In genomic region chr5:151873701-151874100, GRCh38 we compare ENCODE assay signal across 35 cellular contexts. TPM values are rescaled to one million over a fixed set of nuclear protein-coding genes. Genes with fewer than 3 reads are reported as not detected.
"Had no signal": no experiment of that assay in that cellular context is flagged by ENCODE, and none has a peak within 500 bp of the region (broad histone marks: within the 10 kb centered on the region; RNA-seq: fewer than 3 reads in every experiment).

No MANE protein-coding gene starts in this region.

- H3K9me3 ChIP-seq: neutrophil, pancreas, psoas muscle, testis, tibial artery, transverse colon, upper lobe of right lung, uterus had no signal

- DNase-seq: naive thymus-derived CD8-positive, alpha-beta T cell; nephron progenitor cell; nucleus accumbens; pancreas; posterior cingulate gyrus; psoas muscle; right cardiac atrium; spleen; stimulated activated CD4-positive, alpha-beta T cell treated with anti-CD3 and anti-CD28 coated beads, Interleukin-12 subunit alpha, Interleukin-12 subunit beta, amount 100 ng/mL, for 4 hours; stimulated activated CD4-positive, alpha-beta T cell treated with anti-CD3 and anti-CD28 coated beads, Interleukin-1b, Interleukin-23, amount 100 ng/mL, for 48 hours; stimulated activated CD4-positive, alpha-beta T cell treated with anti-CD3 and anti-CD28 coated beads, Interleukin-4, amount 100 ng/mL, for 1 hour; stimulated activated CD4-positive, alpha-beta T cell treated with anti-CD3 and anti-CD28 coated beads, Interleukin-4, amount 100 ng/mL, for 4 hours; stimulated activated CD8-positive, alpha-beta memory T cell treated with anti-CD3 and anti-CD28 coated beads, Interleukin-4, amount 100 ng/mL, for 48 hours; stimulated activated naive CD4-positive, alpha-beta T cell; stimulated activated naive CD8-positive, alpha-beta T cell treated with anti-CD3 and anti-CD28 coated beads, Interleukin-15, amount 100 ng/mL, for 72 hours; stimulated activated naive CD8-positive, alpha-beta T cell treated with anti-CD3 and anti-CD28 coated beads, Interleukin-15, Interleukin-2, amounts not matched to agents 100 U/mL and 50 U/mL, for 24 hours; substantia nigra; testis; tibial artery; transverse colon; upper lobe of right lung; uterus had no signal

- FAIRE-seq: pancreas had no signal

- H3K27me3 ChIP-seq: neutrophil, pancreas, spleen, suprapubic skin, testis, tibial artery, transverse colon, upper lobe of right lung, uterus had no signal

- H3K36me3 ChIP-seq: neutrophil, pancreas, spleen, suprapubic skin, tibial artery, transverse colon, upper lobe of right lung, uterus had no signal

- H3K4me3 ChIP-seq: pancreas, psoas muscle, skin epidermis, smooth muscle cell, spleen, suprapubic skin, testis, tibial artery, transverse colon, upper lobe of right lung, uterus had no signal

- H3K4me2 ChIP-seq: smooth muscle cell had no signal

- H3K4me1 ChIP-seq: pancreas, psoas muscle, spleen, suprapubic skin, testis, tibial artery, upper lobe of right lung, uterus had no signal

- ATAC-seq: naive thymus-derived CD8-positive, alpha-beta T cell; natural killer cell treated with Interleukin-12 subunit alpha and Interleukin-12 subunit beta and Interleukin-15 and Interleukin-18, amount 100 ng/mL, for 72 hours; pancreas; psoas muscle; right cardiac atrium; sciatic nerve; stimulated activated memory B cell treated with anti-CD40 and anti-IgM and Interleukin-4, amounts not matched to agents 10 μg/mL and 1 μg/mL and 100 μg/mL, for 72 hours; stimulated activated naive CD8-positive, alpha-beta T cell treated with anti-CD3 and anti-CD28 coated beads, Interleukin-15, amount 100 ng/mL, for 72 hours; stimulated activated naive CD8-positive, alpha-beta T cell treated with anti-CD3 and anti-CD28 coated beads, Interleukin-15, Interleukin-2, amounts not matched to agents 100 U/mL and 50 U/mL, for 24 hours; upper lobe of right lung had no signal

- H3K27ac ChIP-seq: neutrophil, pancreas, psoas muscle, skin epidermis, spleen, suprapubic skin, testis, tibial artery, transverse colon, upper lobe of right lung, uterus had no signal

RNA-seq across cellular contexts. Expression of gene GLRA1, which starts 51.0 kb away (rescaled TPM):
- total RNA-seq: naive thymus-derived CD8-positive, alpha-beta T cell; natural killer cell treated with Interleukin-12 subunit alpha and Interleukin-12 subunit beta and Interleukin-15 and Interleukin-18, amount 100 ng/mL, for 72 hours; omental fat pad; osteocyte; progenitor cell of endocrine pancreas; psoas muscle; renal cortical epithelial cell; right cardiac atrium; sciatic nerve; smooth muscle cell; spleen; suprapubic skin; testis; transverse colon; upper lobe of right lung; urinary bladder; uterus had no signal
- polyA plus RNA-seq: naive thymus-derived CD8-positive, alpha-beta T cell; psoas muscle; right cardiac atrium; smooth muscle cell; spleen; thymus; urinary bladder had no signal
